6 cellular contexts compared by ENCODE assay signal in the genomic region with DNA sequence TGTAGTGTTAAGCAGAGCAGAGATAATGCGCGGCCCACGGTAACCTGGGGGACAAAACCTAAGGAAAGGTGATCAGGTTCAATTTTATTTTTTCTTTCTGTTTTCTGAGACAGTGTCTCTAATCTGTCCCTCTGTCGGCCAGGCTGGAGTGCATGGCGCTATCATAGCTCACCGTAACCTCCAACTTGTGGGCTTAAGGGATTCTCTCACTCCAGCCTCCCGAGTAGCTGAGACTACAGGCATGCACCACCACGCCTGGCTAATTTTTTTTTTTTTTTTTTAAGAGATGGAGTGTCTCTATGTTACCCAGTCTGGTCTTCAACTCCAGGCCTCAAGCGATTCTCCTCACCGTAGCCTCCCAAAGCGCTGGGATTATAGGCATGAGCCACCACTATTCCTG. TPM values are rescaled to one million over a fixed set of nuclear protein-coding genes. Genes with fewer than 3 reads are reported as not detected.
DNase-seq lines count a peak whose midpoint lies in the region; ATAC-seq and TF ChIP-seq lines count a peak whose summit lies in the region.

No MANE protein-coding gene starts in this region.

- no peaks in the 10 kb centered on the region for H3K36me3 ChIP-seq in GM23338 (ENCODE audit: insufficient read depth)

- H2AFZ ChIP-seq in GM23338, result peak overlapping the region; percentile 98

- CTCF ChIA-PET in MCF 10A (lab: Yijun Ruan, JAX), result interaction anchor here (0.6 to 21.0 kb wide), 3 partner anchors 24 to 55 kb away, joined by 3 to 617 read pairs (median 7); partner anchors contain the start of genes ITGA10 and NUDT17

- H3K36me3 Mint-ChIP-seq in GM23338 (ENCODE audit: low read depth) (no peaks in the 10 kb centered on the region), MCF 10A (ENCODE audit: insufficient read depth, unreplicated experiment) (peaks cover 10% of the 10 kb centered on the region), neural crest cell (ENCODE audit: low read depth) (no peaks in the 10 kb centered on the region)

- no peaks in the 10 kb centered on the region for H3F3A ChIP-seq in GM23338 (replicated peaks; ENCODE audit: low read depth)

- DNase-seq in GM23338 (ENCODE audit: low spot score) (peak; percentile 23), MCF 10A (ENCODE audit: unreplicated experiment) (no peak), neural crest cell (ENCODE audit: low read depth, low spot score) (no peak), GM19240 (ENCODE audit: insufficient read length, low spot score) (no peak), C1 segment of cervical spinal cord (lab: John Stamatoyannopoulos, UW) (no peak), RPMI8226 (no peak)

- H3K79me2 ChIP-seq in GM23338 (replicated peaks; ENCODE audit: insufficient read depth), result no peaks in the 10 kb centered on the region

- H3K27ac Mint-ChIP-seq in GM23338 (no peak overlapping the region), MCF 10A (ENCODE audit: low read depth, unreplicated experiment) (no peak overlapping the region), neural crest cell (ENCODE audit: unreplicated experiment) (no peak overlapping the region)

- no peak overlapping the region for H3K27ac ChIP-seq in GM23338 (ENCODE audit: low read depth)

- peaks cover 11% of the 10 kb centered on the region; the same call in 1 of the 2 replicates for H3K4me1 ChIP-seq in GM23338 (ENCODE audit: insufficient read depth)

- H3K4me2 ChIP-seq in GM23338, result peak overlapping the region; percentile 91

- H3K27me3 ChIP-seq in GM23338 (ENCODE audit: insufficient read depth), result peaks cover 29% of the 10 kb centered on the region

- TF ChIP-seq CTCF in GM23338 (conservative IDR thresholded peaks at IDR 0.05; ENCODE audit: low read depth in 2 of 2), result no peak
- no peak for TF ChIP-seq CTCF in MCF 10A (IDR thresholded peaks at IDR 0.05; ENCODE audit: unreplicated experiment)
- TF ChIP-seq CTCF in neural crest cell (conservative IDR thresholded peaks at IDR 0.05), result no peak

- ATAC-seq in GM23338, result peak; percentile 15

- H3K4me1 Mint-ChIP-seq in GM23338 (peaks cover 19% of the 10 kb centered on the region; the same call in 2 of the 3 replicates), MCF 10A (ENCODE audit: insufficient read depth, unreplicated experiment) (peaks cover 24% of the 10 kb centered on the region), neural crest cell (peaks cover 19% of the 10 kb centered on the region)

- H3K4me3 Mint-ChIP-seq in GM23338, result peak overlapping the region; percentile 84
- H3K4me3 Mint-ChIP-seq in MCF 10A (ENCODE audit: unreplicated experiment), result peak overlapping the region; percentile 81
- peak overlapping the region; percentile 91 for H3K4me3 Mint-ChIP-seq in neural crest cell

- H3K9me3 Mint-ChIP-seq in GM23338, result no peaks in the 10 kb centered on the region
- no peaks in the 10 kb centered on the region for H3K9me3 Mint-ChIP-seq in MCF 10A (ENCODE audit: unreplicated experiment)
- no peaks in the 10 kb centered on the region for H3K9me3 Mint-ChIP-seq in neural crest cell

- H3K27me3 Mint-ChIP-seq in GM23338 (ENCODE audit: insufficient read depth, low read depth, poor library complexity) (peaks cover 18% of the 10 kb centered on the region), MCF 10A (ENCODE audit: insufficient read depth, unreplicated experiment) (peaks cover 12% of the 10 kb centered on the region), neural crest cell (ENCODE audit: low read depth) (peaks cover 59% of the 10 kb centered on the region)

- no peaks in the 10 kb centered on the region for H3K9me2 ChIP-seq in GM23338 (ENCODE audit: insufficient read depth)

- BruUV-seq in MCF 10A (replicated peaks; lab: Mats Ljungman, UMichigan), result no TSS peak

- no peaks in the 10 kb centered on the region for H4K20me1 ChIP-seq in GM23338 (replicated peaks; ENCODE audit: insufficient read depth)

- POLR2A ChIA-PET in MCF 10A (lab: Yijun Ruan, JAX), result interaction anchor here (1.1 to 1.8 kb wide), 2 partner anchors 25 to 28 kb away, joined by 4 to 30 read pairs; partner anchors contain the start of gene PIAS3

- intact Hi-C loops in MCF 10A (cut with micrococcal nuclease), result loop anchor here (1.0 kb wide), 1 partner anchor 27 kb away; the partner anchor contains the start of gene PIAS3

- H3K4me3 ChIP-seq in GM23338, result peak overlapping the region; percentile 85

TF ChIP-seq in GM23338, 12 proteins besides CTCF, POLR2A, EP300 and RAD21 (continues in another document):
- TF ChIP-seq JUNB (IDR thresholded peaks at IDR 0.05; ENCODE audit: unreplicated experiment) (no peak), ZNF331 (CRISPR knock-in tag; IDR thresholded peaks at IDR 0.05; ENCODE audit: low read depth) (no peak), POLR2AphosphoS5 (IDR thresholded peaks at IDR 0.05; ENCODE audit: low read depth) (no peak), EZH2 (IDR thresholded peaks at IDR 0.05; ENCODE audit: low read depth, unreplicated experiment) (no peak), ZNF114 (CRISPR knock-in tag; IDR thresholded peaks at IDR 0.05) (no peak), CREB1 (CRISPR knock-in tag; IDR thresholded peaks at IDR 0.05; ENCODE audit: low read depth) (no peak), EZH2phosphoT487 (IDR thresholded peaks at IDR 0.05; ENCODE audit: unreplicated experiment) (no peak)

RNA-seq across cellular contexts. Expression of gene ANKRD35, which starts 0.7 kb away (rescaled TPM):
- 3.6 and 4.3 TPM in 2 replicates for total RNA-seq in GM23338 (2014; rRNA removed; shearing (Covaris generic))
- 4.9 and 5.6 TPM in 2 replicates for polyA plus RNA-seq in GM23338 (2016; fragmentation: Nextera tagmentation; extraction: Ambion mirVana)
- 0.29 TPM in 1 of 2 replicates, not detected in the other for total RNA-seq in MCF 10A (2022)
- total RNA-seq in neural crest cell, result 0.07 and 0.11 TPM in 2 replicates

RNA-seq across cellular contexts. Expression of gene ITGA10, which starts 23.5 kb away (rescaled TPM):
- total RNA-seq in GM23338 (2014; rRNA removed; shearing (Covaris generic)), result 0.04 and 0.21 TPM in 2 replicates
- 0.21 TPM in 1 of 2 replicates, not detected in the other for polyA plus RNA-seq in GM23338 (2016; fragmentation: Nextera tagmentation; extraction: Ambion mirVana)
- 25.7 and 33.0 TPM in 2 replicates for total RNA-seq in MCF 10A (2022)
- total RNA-seq in neural crest cell, result 0.55 and 1.0 TPM in 2 replicates

RNA-seq across cellular contexts. Expression of gene PIAS3, which starts 27.5 kb away (rescaled TPM):
- total RNA-seq in GM23338 (2014; rRNA removed; shearing (Covaris generic)), result 33.2 and 35.7 TPM in 2 replicates
- 40.8 and 45.4 TPM in 2 replicates for polyA plus RNA-seq in GM23338 (2016; fragmentation: Nextera tagmentation; extraction: Ambion mirVana)
- total RNA-seq in MCF 10A (2022) (34.3 and 36.9 TPM in 2 replicates), neural crest cell (35.1 and 38.7 TPM in 2 replicates)

RNA-seq across cellular contexts. Expression of gene PEX11B, which starts 32.1 kb away (rescaled TPM):
- 9.1 and 10.0 TPM in 2 replicates for total RNA-seq in GM23338 (2014; rRNA removed; shearing (Covaris generic))
- polyA plus RNA-seq in GM23338 (2016; fragmentation: Nextera tagmentation; extraction: Ambion mirVana), result 7.4 and 9.7 TPM in 2 replicates
- total RNA-seq in MCF 10A (2022) (35.5 and 36.2 TPM in 2 replicates), neural crest cell (18.7 and 22.1 TPM in 2 replicates)

RNA-seq across cellular contexts. Expression of gene RBM8A, which starts 40.9 kb away (rescaled TPM):
- total RNA-seq in GM23338 (2014; rRNA removed; shearing (Covaris generic)), result 170 and 212 TPM in 2 replicates
- polyA plus RNA-seq in GM23338 (2016; fragmentation: Nextera tagmentation; extraction: Ambion mirVana), result 286 and 312 TPM in 2 replicates
- total RNA-seq in MCF 10A (2022) (370 and 403 TPM in 2 replicates), neural crest cell (273 and 285 TPM in 2 replicates)

Comparison
In these comparisons a context has a peak if more than half of its experiments do, and no peak if none do; other contexts are left out.
1. RNA of gene ITGA10, which starts 23.5 kb away (total RNA-seq): 25.7 to 33.0 TPM in MCF 10A; 0.55 to 1.0 TPM in neural crest cell and 0.04 to 0.21 TPM in GM23338; every median in the first group is over 10 times any median in the second.
2. Peak in every context shown above with its lines, with median percentiles within 50 percentile points of each other: H3K4me3 Mint-ChIP-seq.